1 cellular context compared by ENCODE assay signal in the genomic region with DNA sequence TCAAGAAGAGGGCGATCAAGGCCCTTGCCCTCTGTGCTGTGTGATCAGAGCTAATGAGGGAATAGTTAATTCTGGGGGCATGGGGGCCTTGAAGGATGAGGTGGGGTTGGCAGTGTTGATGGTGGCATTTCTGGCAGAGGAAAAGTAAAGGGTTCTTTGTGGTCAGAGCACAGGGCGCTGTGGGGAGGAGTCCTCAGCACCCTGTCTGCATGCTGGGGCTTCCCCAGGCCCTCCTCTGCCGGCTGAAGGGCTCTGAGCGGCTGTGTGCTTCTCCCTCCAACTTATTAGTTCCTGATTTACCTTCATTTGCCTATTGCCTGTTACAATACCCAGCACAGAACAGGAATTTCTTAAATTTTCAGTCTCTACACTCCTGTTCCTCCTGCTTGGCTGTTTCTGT.
TF ChIP-seq lines count a peak whose summit lies in the region.

No MANE protein-coding gene starts in this region.

TF ChIP-seq in HepG2, 621 proteins besides CTCF, POLR2A, EP300 and RAD21:
- TF ChIP-seq, protein P1, sequence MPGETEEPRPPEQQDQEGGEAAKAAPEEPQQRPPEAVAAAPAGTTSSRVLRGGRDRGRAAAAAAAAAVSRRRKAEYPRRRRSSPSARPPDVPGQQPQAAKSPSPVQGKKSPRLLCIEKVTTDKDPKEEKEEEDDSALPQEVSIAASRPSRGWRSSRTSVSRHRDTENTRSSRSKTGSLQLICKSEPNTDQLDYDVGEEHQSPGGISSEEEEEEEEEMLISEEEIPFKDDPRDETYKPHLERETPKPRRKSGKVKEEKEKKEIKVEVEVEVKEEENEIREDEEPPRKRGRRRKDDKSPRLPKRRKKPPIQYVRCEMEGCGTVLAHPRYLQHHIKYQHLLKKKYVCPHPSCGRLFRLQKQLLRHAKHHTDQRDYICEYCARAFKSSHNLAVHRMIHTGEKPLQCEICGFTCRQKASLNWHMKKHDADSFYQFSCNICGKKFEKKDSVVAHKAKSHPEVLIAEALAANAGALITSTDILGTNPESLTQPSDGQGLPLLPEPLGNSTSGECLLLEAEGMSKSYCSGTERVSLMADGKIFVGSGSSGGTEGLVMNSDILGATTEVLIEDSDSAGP (CRISPR knock-in tag; IDR thresholded peaks at IDR 0.05; ENCODE audit: borderline replicate concordance), result no peak
- TF ChIP-seq ZSCAN25 (CRISPR knock-in tag; IDR thresholded peaks at IDR 0.05) (no peak), ZNF33B (CRISPR knock-in tag; IDR thresholded peaks at IDR 0.05) (no peak), MXI1 (IDR thresholded peaks at IDR 0.05; ENCODE audit: borderline replicate concordance, low read depth, low read length) (no peak), CBX2 (IDR thresholded peaks at IDR 0.05; ENCODE audit: low read depth, low read length) (no peak), CBX2 (CRISPR knock-in tag; IDR thresholded peaks at IDR 0.05; ENCODE audit: low read depth) (no peak), YY1 (IDR thresholded peaks at IDR 0.05; ENCODE audit: insufficient read depth, insufficient replicate concordance, low read depth, low read length) (no peak), SP5 (CRISPR knock-in tag; IDR thresholded peaks at IDR 0.05; ENCODE audit: borderline replicate concordance, low read depth) (no peak)
- TF ChIP-seq, protein P2, sequence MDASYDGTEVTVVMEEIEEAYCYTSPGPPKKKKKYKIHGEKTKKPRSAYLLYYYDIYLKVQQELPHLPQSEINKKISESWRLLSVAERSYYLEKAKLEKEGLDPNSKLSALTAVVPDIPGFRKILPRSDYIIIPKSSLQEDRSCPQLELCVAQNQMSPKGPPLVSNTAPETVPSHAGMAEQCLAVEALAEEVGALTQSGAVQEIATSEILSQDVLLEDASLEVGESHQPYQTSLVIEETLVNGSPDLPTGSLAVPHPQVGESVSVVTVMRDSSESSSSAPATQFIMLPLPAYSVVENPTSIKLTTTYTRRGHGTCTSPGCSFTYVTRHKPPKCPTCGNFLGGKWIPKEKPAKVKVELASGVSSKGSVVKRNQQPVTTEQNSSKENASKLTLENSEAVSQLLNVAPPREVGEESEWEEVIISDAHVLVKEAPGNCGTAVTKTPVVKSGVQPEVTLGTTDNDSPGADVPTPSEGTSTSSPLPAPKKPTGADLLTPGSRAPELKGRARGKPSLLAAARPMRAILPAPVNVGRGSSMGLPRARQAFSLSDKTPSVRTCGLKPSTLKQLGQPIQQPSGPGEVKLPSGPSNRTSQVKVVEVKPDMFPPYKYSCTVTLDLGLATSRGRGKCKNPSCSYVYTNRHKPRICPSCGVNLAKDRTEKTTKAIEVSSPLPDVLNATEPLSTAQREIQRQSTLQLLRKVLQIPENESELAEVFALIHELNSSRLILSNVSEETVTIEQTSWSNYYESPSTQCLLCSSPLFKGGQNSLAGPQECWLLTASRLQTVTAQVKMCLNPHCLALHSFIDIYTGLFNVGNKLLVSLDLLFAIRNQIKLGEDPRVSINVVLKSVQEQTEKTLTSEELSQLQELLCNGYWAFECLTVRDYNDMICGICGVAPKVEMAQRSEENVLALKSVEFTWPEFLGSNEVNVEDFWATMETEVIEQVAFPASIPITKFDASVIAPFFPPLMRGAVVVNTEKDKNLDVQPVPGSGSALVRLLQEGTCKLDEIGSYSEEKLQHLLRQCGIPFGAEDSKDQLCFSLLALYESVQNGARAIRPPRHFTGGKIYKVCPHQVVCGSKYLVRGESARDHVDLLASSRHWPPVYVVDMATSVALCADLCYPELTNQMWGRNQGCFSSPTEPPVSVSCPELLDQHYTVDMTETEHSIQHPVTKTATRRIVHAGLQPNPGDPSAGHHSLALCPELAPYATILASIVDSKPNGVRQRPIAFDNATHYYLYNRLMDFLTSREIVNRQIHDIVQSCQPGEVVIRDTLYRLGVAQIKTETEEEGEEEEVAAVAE (CRISPR knock-in tag; IDR thresholded peaks at IDR 0.05; ENCODE audit: borderline replicate concordance), result no peak
- TF ChIP-seq, protein P3, sequence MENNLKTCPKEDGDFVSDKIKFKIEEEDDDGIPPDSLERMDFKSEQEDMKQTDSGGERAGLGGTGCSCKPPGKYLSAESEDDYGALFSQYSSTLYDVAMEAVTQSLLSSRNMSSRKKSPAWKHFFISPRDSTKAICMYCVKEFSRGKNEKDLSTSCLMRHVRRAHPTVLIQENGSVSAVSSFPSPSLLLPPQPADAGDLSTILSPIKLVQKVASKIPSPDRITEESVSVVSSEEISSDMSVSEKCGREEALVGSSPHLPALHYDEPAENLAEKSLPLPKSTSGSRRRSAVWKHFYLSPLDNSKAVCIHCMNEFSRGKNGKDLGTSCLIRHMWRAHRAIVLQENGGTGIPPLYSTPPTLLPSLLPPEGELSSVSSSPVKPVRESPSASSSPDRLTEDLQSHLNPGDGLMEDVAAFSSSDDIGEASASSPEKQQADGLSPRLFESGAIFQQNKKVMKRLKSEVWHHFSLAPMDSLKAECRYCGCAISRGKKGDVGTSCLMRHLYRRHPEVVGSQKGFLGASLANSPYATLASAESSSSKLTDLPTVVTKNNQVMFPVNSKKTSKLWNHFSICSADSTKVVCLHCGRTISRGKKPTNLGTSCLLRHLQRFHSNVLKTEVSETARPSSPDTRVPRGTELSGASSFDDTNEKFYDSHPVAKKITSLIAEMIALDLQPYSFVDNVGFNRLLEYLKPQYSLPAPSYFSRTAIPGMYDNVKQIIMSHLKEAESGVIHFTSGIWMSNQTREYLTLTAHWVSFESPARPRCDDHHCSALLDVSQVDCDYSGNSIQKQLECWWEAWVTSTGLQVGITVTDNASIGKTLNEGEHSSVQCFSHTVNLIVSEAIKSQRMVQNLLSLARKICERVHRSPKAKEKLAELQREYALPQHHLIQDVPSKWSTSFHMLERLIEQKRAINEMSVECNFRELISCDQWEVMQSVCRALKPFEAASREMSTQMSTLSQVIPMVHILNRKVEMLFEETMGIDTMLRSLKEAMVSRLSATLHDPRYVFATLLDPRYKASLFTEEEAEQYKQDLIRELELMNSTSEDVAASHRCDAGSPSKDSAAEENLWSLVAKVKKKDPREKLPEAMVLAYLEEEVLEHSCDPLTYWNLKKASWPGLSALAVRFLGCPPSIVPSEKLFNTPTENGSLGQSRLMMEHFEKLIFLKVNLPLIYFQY (CRISPR knock-in tag; IDR thresholded peaks at IDR 0.05; ENCODE audit: borderline replicate concordance), result no peak
- TF ChIP-seq, protein P4, sequence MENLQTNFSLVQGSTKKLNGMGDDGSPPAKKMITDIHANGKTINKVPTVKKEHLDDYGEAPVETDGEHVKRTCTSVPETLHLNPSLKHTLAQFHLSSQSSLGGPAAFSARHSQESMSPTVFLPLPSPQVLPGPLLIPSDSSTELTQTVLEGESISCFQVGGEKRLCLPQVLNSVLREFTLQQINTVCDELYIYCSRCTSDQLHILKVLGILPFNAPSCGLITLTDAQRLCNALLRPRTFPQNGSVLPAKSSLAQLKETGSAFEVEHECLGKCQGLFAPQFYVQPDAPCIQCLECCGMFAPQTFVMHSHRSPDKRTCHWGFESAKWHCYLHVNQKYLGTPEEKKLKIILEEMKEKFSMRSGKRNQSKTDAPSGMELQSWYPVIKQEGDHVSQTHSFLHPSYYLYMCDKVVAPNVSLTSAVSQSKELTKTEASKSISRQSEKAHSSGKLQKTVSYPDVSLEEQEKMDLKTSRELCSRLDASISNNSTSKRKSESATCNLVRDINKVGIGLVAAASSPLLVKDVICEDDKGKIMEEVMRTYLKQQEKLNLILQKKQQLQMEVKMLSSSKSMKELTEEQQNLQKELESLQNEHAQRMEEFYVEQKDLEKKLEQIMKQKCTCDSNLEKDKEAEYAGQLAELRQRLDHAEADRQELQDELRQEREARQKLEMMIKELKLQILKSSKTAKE (CRISPR knock-in tag; IDR thresholded peaks at IDR 0.05; ENCODE audit: borderline replicate concordance), result no peak
